17 cellular contexts compared by ENCODE assay signal in the genomic region with DNA sequence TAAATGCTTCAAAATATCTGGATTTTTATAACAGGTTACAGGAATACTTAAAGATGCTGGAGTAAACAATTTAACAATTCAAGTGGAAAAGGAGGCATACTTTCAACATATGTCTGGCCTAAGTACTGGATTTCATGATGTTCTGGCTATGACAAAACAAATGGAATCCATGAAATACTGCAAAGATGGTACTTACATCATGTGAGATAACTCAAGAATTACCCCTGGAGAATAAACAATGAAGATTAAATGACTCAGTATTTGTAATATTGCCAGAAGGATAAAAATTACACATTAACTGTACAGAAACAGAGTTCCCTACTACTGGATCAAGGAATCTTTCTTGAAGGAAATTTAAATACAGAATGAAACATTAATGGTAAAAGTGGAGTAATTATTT. TPM values are rescaled to one million over a fixed set of nuclear protein-coding genes. Genes with fewer than 3 reads are reported as not detected.
DNase-seq lines count a peak whose midpoint lies in the region; ATAC-seq and TF ChIP-seq lines count a peak whose summit lies in the region.
"Had no signal": no experiment of that assay in that cellular context is flagged by ENCODE, and none has a peak within 500 bp of the region (broad histone marks: within the 10 kb centered on the region; RNA-seq: fewer than 3 reads in every experiment).

No MANE protein-coding gene starts in this region.

- H3K27ac Mint-ChIP-seq in naive thymus-derived CD8-positive, alpha-beta T cell = no peak overlapping the region
- H3K27ac Mint-ChIP-seq: activated naive CD8-positive, alpha-beta T cell; CD14-positive monocyte; type B pancreatic cell had no signal

- no peak overlapping the region for H3K4me3 Mint-ChIP-seq in naive thymus-derived CD8-positive, alpha-beta T cell
- H3K4me3 Mint-ChIP-seq: activated naive CD8-positive, alpha-beta T cell; CD14-positive monocyte; type B pancreatic cell had no signal

- H3K4me3 ChIP-seq in HFF-Myc (replicated peaks; ENCODE audit: low read depth, low read length) = no peak overlapping the region
- H3K4me3 ChIP-seq: coronary artery, gastroesophageal sphincter had no signal

- POLR2A ChIA-PET in naive thymus-derived CD8-positive, alpha-beta T cell (lab: Charles Lee) = no interaction called here

- no peaks in the 10 kb centered on the region for H3K27me3 Mint-ChIP-seq in naive thymus-derived CD8-positive, alpha-beta T cell
- H3K27me3 Mint-ChIP-seq: activated naive CD8-positive, alpha-beta T cell; type B pancreatic cell had no signal

- H3K4me1 Mint-ChIP-seq in naive thymus-derived CD8-positive, alpha-beta T cell = no peaks in the 10 kb centered on the region
- H3K4me1 Mint-ChIP-seq: CD14-positive monocyte had no signal

- no peak for ATAC-seq in naive thymus-derived CD8-positive, alpha-beta T cell
- ATAC-seq: activated CD4-positive, CD25-positive, alpha-beta regulatory T cell treated with anti-CD3 and anti-CD28 coated beads, Interleukin-2, amount 50 U/mL, for 24 hours; gastroesophageal sphincter had no signal

- peaks cover 6 to 55% (median 28%) of the 10 kb centered on the region in 3 donors for H3K36me3 Mint-ChIP-seq in naive thymus-derived CD8-positive, alpha-beta T cell

- TF ChIP-seq CTCF in HFF-Myc (IDR thresholded peaks at IDR 0.05; ENCODE audit: low read depth, low read length, missing control alignments) = no peak

- DNase-seq in AG08396 (ENCODE audit: low spot score) (peak; percentile 23), HFF-Myc (ENCODE audit: extremely low read depth, low read depth) (peak; percentile 27), brain pericyte (ENCODE audit: low read depth, low spot score) (peak; percentile 1), iris pigment epithelial cell (ENCODE audit: low read depth) (peak; percentile 89), NAMALWA (ENCODE audit: low spot score) (no peak), GF-D8 (lab: John Stamatoyannopoulos, UW) (no peak), cerebellar cortex (ENCODE audit: low spot score) (no peak)
- DNase-seq in naive thymus-derived CD8-positive, alpha-beta T cell = no peak
- DNase-seq: NCI-H1105; NCI-H2227 treated with DMSO at 0.1 percent for 48 hours; stimulated activated CD4-positive, alpha-beta T cell treated with anti-CD3 and anti-CD28 coated beads, Interleukin-15, amount 100 ng/mL, for 24 hours had no signal

- no peaks in the 10 kb centered on the region for H3K9me3 Mint-ChIP-seq in naive thymus-derived CD8-positive, alpha-beta T cell
- H3K9me3 Mint-ChIP-seq: CD14-positive monocyte, type B pancreatic cell had no signal

RNA-seq across cellular contexts. Expression of a gene that starts 35.6 kb away (rescaled TPM):
- 10 to 100 TPM; 42.0 to 48.1 TPM for total RNA-seq in naive thymus-derived CD8-positive, alpha-beta T cell
- polyA plus RNA-seq in naive thymus-derived CD8-positive, alpha-beta T cell = 10 to 100 TPM; 23.3 to 28.0 (median 24.7) TPM

RNA-seq across cellular contexts. Expression of a gene that starts 37.5 kb away (rescaled TPM):
- 1 to 10 TPM; 3.0 to 4.6 TPM for total RNA-seq in naive thymus-derived CD8-positive, alpha-beta T cell
- 1 to 10 TPM; 1.7 to 3.0 (median 2.2) TPM for polyA plus RNA-seq in naive thymus-derived CD8-positive, alpha-beta T cell

RNA-seq across cellular contexts. Expression of a gene that starts 60.0 kb away (rescaled TPM):
- 1 to 10 TPM; 8.3 to 9.7 TPM for total RNA-seq in naive thymus-derived CD8-positive, alpha-beta T cell
- polyA plus RNA-seq in naive thymus-derived CD8-positive, alpha-beta T cell = 10 to 100 TPM in 2 of 3 donors, 1 to 10 TPM in 1; 8.2 to 10.7 (median 10.1) TPM

Comparison
In these comparisons a context has a peak if more than half of its experiments do, and no peak if none do; other contexts are left out.
1. DNase-seq: peak in AG08396 (single experiment), HFF-Myc (single experiment), brain pericyte (single experiment) and iris pigment epithelial cell (single experiment); none in NAMALWA (single experiment), GF-D8 (single experiment), naive thymus-derived CD8-positive, alpha-beta T cell (0 of 10) and cerebellar cortex (single experiment).